Comparison of ENCODE assay signal across 11 cellular contexts in the genomic region with DNA sequence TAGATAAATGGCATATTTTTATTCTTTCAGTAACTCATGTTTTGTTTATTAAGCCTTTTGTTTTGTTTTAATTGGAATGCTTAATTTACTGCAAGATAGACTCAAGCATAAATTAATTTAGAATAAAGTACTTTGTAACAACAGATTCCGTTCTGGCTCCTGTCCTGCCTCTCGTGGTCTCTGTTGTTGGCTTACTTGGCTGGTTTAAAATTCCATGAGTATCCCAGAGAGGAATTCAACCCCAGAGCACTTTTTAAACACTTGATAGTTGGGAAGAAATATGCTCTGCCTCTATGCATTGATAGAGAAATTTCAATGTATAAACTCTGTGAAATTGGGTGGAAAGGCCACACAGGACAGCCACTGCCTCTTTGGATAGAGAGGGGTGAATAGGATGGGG.
DNase-seq lines count a peak whose midpoint lies in the region; ATAC-seq, FAIRE-seq and TF ChIP-seq lines count a peak whose summit lies in the region.
"Had no signal": no experiment of that assay in that cellular context is flagged by ENCODE, and none has a peak within 500 bp of the region (broad histone marks: within the 10 kb centered on the region; RNA-seq: fewer than 3 reads in every experiment).

No MANE protein-coding gene starts in this region.

- no peak for TF ChIP-seq POLR2A in tibial nerve (IDR thresholded peaks at IDR 0.05)

- no peak for TF ChIP-seq EP300 in tibial nerve (IDR thresholded peaks at IDR 0.05)

- H3K9me3 ChIP-seq in MG63: no peaks in the 10 kb centered on the region
- H3K9me3 ChIP-seq in muscle layer of duodenum (ENCODE audit: control insufficient read depth in 1 of 2, low read length in 2 of 2): no peaks in the 10 kb centered on the region
- no peaks in the 10 kb centered on the region for H3K9me3 ChIP-seq in tibial nerve

- H3K27me3 ChIP-seq in MG63 (no peaks in the 10 kb centered on the region), muscle layer of duodenum (ENCODE audit: low read depth, low read length) (no peaks in the 10 kb centered on the region), tibial nerve (no peaks in the 10 kb centered on the region)

- peaks cover 6 to 24% of the 10 kb centered on the region in 2 donors for H3K4me1 ChIP-seq in muscle layer of duodenum (ENCODE audit: control insufficient read depth in 1 of 2, insufficient read depth in 2 of 2, low read length in 2 of 2)
- H3K4me1 ChIP-seq in tibial nerve: peaks cover 0 to 83% (median 33%) of the 10 kb centered on the region in 4 donors

- ATAC-seq in GM21786 (IDR thresholded peaks at IDR 0.05; ENCODE audit: unreplicated experiment): no peak
- ATAC-seq: activated T-helper 17 cell treated with anti-CD3 and anti-CD28 coated beads, Interleukin-2, amount 50 U/mL, for 72 hours had no signal

- no peak for TF ChIP-seq CTCF in tibial nerve (IDR thresholded peaks at IDR 0.05)

- H3K36me3 ChIP-seq in MG63 (peaks cover 11% of the 10 kb centered on the region), muscle layer of duodenum (ENCODE audit: control insufficient read depth in 1 of 2, insufficient read depth in 2 of 2, low read length in 2 of 2) (peaks cover 9 to 17% of the 10 kb centered on the region in 2 donors), tibial nerve (peaks cover 0 to 27% (median 0%) of the 10 kb centered on the region in 3 donors)

- peak; percentile 26 for DNase-seq in MG63
- DNase-seq in tibial nerve (ENCODE audit: low spot score in 2 of 2): peak in 1 of 2 donors; percentile 43
- DNase-seq in SKM-1 treated with dmso at 0.1 percent for 144 hours (lab: John Stamatoyannopoulos, UW; ENCODE audit: unreplicated experiment): no peak
- DNase-seq in activated CD4-positive, CD25-positive, alpha-beta regulatory T cell (lab: John Stamatoyannopoulos, UW): no peak
- DNase-seq: erythroblast; NCI-H226; stimulated activated naive CD4-positive, alpha-beta T cell treated with Interleukin-2 at 50 U/mL for 16 hours had no signal

- H3K27ac ChIP-seq in muscle layer of duodenum (ENCODE audit: low read length) (peak overlapping the region; percentile 35), tibial nerve (peak overlapping the region in 3 of 4 donors; percentile 5 to 79 (median 75))

- FAIRE-seq in endometrium (lab: Jason Lieb, UNC): peak; percentile 55

- H3K4me3 ChIP-seq in MG63 (no peak overlapping the region), muscle layer of duodenum (ENCODE audit: low read depth in 1 of 2, low read length in 2 of 2) (no peak overlapping the region), tibial nerve (no peak overlapping the region)

- 10 to 19% methylated on average over 2 of the region's 2 CpGs for WGBS in tibial nerve, 2 donors
